ENCODE assay signal across 14 cellular contexts in genomic region chr6:35292494-35292893, GRCh38.
"Had no signal": no experiment of that assay in that cellular context is flagged by ENCODE, and none has a peak within 500 bp of the region (broad histone marks: within the 10 kb centered on the region; RNA-seq: fewer than 3 reads in every experiment).

No MANE protein-coding gene starts in this region.

- H3K27ac ChIP-seq: adrenal gland, heart left ventricle, thoracic aorta had no signal

- H3K9me3 ChIP-seq: adrenal gland, heart left ventricle, thoracic aorta had no signal

- H3K27me3 ChIP-seq: adrenal gland, heart left ventricle had no signal

- ATAC-seq: activated CD8-positive, alpha-beta T cell treated with anti-CD3 and anti-CD28 coated beads, Interleukin-2, amount 10 ng/mL, durations not matched to agents 7 days and 5 days; heart left ventricle had no signal

- FAIRE-seq: islet of Langerhans, urothelium cell line had no signal

- H3K4me3 ChIP-seq: adrenal gland, heart left ventricle, thoracic aorta had no signal

- DNase-seq: activated CD4-positive, CD25-positive, alpha-beta regulatory T cell treated with anti-CD3 and anti-CD28 coated beads, Interleukin-2, amount 50 U/mL, for 72 hours; activated CD8-positive, alpha-beta T cell treated with anti-CD3 and anti-CD28 coated beads, Interleukin-2, amount 10 ng/mL, durations not matched to agents 7 days and 5 days; activated naive CD4-positive, alpha-beta T cell treated with anti-CD3 and anti-CD28 coated beads, Interleukin-2, amount 50 U/mL, for 16 hours; adrenal gland; central memory CD4-positive, alpha-beta T cell; cortex of kidney; effector CD8-positive, alpha-beta T cell; foreskin melanocyte; heart left ventricle; mammary epithelial cell; stimulated activated CD4-positive, alpha-beta T cell treated with anti-CD3 and anti-CD28 coated beads, Interleukin-2, amount 100 ng/mL, for 48 hours had no signal
